Comparison of ENCODE assay signal across 8 cellular contexts in the genomic region with DNA sequence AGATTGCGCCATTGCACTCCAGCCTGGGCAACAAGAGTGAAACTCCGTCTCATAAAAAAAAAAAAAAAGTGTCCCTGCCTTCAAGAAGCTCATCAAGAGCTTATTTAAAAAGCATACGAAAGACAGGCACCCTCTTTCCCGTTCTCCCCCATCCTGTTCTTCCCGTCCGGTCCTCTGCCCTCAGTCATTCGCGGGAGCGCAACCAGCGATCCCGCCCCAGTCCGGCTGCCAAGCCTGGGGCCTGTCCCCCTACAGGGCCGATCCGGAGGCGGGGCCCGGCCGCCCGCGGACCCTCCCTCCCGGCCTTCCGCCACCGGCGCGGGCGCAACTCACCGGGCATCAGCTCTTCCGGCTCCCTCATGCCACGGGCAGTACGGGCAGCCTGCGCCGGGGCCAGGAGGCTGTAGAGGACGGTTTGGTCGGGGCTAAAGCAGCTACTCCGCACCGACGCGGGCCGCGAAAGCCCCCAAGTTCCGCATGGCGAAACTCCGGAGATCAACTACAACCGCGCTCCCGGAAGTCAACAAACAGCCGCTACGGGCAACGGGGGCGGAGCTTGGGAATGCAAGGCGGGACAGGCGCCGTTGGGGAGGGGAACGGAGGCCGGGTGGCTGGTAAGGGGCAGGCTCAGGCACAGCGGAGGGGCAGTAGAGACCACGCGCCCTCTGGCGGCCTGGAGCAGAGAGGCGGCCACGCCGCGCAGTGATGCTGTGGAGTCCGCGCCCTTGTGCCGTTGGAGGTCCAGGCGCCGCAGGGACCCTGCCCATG. TPM values are rescaled to one million over a fixed set of nuclear protein-coding genes. Genes with fewer than 3 reads are reported as not detected.
A peak's percentile ranks its signal among the peaks of the same experiment; 100 is the strongest.
DNase-seq lines count a peak whose midpoint lies in the region; ATAC-seq and TF ChIP-seq lines count a peak whose summit lies in the region.

A gene with protein sequence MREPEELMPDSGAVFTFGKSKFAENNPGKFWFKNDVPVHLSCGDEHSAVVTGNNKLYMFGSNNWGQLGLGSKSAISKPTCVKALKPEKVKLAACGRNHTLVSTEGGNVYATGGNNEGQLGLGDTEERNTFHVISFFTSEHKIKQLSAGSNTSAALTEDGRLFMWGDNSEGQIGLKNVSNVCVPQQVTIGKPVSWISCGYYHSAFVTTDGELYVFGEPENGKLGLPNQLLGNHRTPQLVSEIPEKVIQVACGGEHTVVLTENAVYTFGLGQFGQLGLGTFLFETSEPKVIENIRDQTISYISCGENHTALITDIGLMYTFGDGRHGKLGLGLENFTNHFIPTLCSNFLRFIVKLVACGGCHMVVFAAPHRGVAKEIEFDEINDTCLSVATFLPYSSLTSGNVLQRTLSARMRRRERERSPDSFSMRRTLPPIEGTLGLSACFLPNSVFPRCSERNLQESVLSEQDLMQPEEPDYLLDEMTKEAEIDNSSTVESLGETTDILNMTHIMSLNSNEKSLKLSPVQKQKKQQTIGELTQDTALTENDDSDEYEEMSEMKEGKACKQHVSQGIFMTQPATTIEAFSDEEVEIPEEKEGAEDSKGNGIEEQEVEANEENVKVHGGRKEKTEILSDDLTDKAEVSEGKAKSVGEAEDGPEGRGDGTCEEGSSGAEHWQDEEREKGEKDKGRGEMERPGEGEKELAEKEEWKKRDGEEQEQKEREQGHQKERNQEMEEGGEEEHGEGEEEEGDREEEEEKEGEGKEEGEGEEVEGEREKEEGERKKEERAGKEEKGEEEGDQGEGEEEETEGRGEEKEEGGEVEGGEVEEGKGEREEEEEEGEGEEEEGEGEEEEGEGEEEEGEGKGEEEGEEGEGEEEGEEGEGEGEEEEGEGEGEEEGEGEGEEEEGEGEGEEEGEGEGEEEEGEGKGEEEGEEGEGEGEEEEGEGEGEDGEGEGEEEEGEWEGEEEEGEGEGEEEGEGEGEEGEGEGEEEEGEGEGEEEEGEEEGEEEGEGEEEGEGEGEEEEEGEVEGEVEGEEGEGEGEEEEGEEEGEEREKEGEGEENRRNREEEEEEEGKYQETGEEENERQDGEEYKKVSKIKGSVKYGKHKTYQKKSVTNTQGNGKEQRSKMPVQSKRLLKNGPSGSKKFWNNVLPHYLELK (minus strand): TSS at position 503 of the 768 bp plus-strand sequence. CDS start 142 bp downstream, at position 361.

- TF ChIP-seq CTCF in GM10266 (IDR thresholded peaks at IDR 0.05; ENCODE audit: control insufficient read depth, insufficient read depth, low read depth, missing control alignments) = peak; percentile 87
- TF ChIP-seq CTCF in SK-N-SH (IDR thresholded peaks at IDR 0.05) = peak; percentile 71
- TF ChIP-seq CTCF in osteocyte (IDR thresholded peaks at IDR 0.05) = peak; percentile 81
- peak; percentile 61 for TF ChIP-seq CTCF in thoracic aorta (IDR thresholded peaks at IDR 0.05)

- no peaks in the 10 kb centered on the region for H3F3A ChIP-seq in SK-N-SH (replicated peaks; ENCODE audit: insufficient read depth)

- 13% methylated on average over 29 of the region's 67 CpGs for WGBS in SK-N-SH (ENCODE audit: low lambda C conversion rate)

- H3K4me1 Mint-ChIP-seq in activated naive CD8-positive, alpha-beta T cell (ENCODE audit: low read depth) = peaks cover 25% of the 10 kb centered on the region
- peaks cover 12% of the 10 kb centered on the region for H3K4me1 Mint-ChIP-seq in osteocyte (ENCODE audit: unreplicated experiment)

- H3K27ac ChIP-seq in SK-N-SH (ENCODE audit: low read depth in 2 of 2, low read length in 1 of 2) = peak within 1 kb of the TSS; percentile 56 to 96
- H3K27ac ChIP-seq in thoracic aorta = peak within 1 kb of the TSS; percentile 87 to 93

- TF ChIP-seq EP300 in SK-N-SH (IDR thresholded peaks at IDR 0.05; ENCODE audit: borderline replicate concordance in 1 of 2, low read depth in 1 of 2, low read length in 1 of 2) = no peak

- DNase-seq in GM10266 (ENCODE audit: extremely low spot score) (peak; percentile 85), NCI-H1048 (lab: John Stamatoyannopoulos, UW) (peak; percentile 54), SK-N-SH (peak; percentile 91), head of caudate nucleus (peak; percentile 86 to 97 (median 93)), osteocyte (ENCODE audit: extremely low spot score, unreplicated experiment) (peak; percentile 97), thoracic aorta (ENCODE audit: low spot score) (peak; percentile 78)

- H3K9me3 Mint-ChIP-seq in activated naive CD8-positive, alpha-beta T cell (ENCODE audit: low read depth) = no peaks in the 10 kb centered on the region
- H3K9me3 Mint-ChIP-seq in osteocyte (ENCODE audit: unreplicated experiment) = no peaks in the 10 kb centered on the region

- peak within 1 kb of the TSS; percentile 85 for H3K27ac Mint-ChIP-seq in activated naive CD8-positive, alpha-beta T cell
- peak within 1 kb of the TSS; percentile 99 for H3K27ac Mint-ChIP-seq in osteocyte (ENCODE audit: unreplicated experiment)

- H2AFZ ChIP-seq in SK-N-SH (ENCODE audit: low read depth) = peak within 1 kb of the TSS; percentile 82; the same call in 1 of the 2 replicates

- H3K4me1 ChIP-seq in SK-N-SH (ENCODE audit: control insufficient read depth in 1 of 2, insufficient read depth in 2 of 2, low read depth in 1 of 2, low read length in 1 of 2) (peaks cover 0 to 3% of the 10 kb centered on the region in 2 experiments; a peak in 1 of 4 replicates), thoracic aorta (ENCODE audit: control insufficient read depth in 1 of 2, low read depth in 2 of 2) (no peaks in the 10 kb centered on the region)

- H3K9me3 ChIP-seq in SK-N-SH (no peaks in the 10 kb centered on the region), thoracic aorta (no peaks in the 10 kb centered on the region)

- H3K4me3 ChIP-seq in SK-N-SH (ENCODE audit: low read depth in 2 of 2, low read length in 1 of 2) = peak within 1 kb of the TSS; percentile 69 to 73
- peak within 1 kb of the TSS; percentile 87 for H3K4me3 ChIP-seq in thoracic aorta

- peaks cover 24% of the 10 kb centered on the region for H3K79me2 ChIP-seq in SK-N-SH (ENCODE audit: insufficient read depth)

- peak; percentile 64 for TF ChIP-seq RAD21 in SK-N-SH (IDR thresholded peaks at IDR 0.05; ENCODE audit: low read length)

- intact Hi-C loops in head of caudate nucleus (cut with DNase I) = no loop called here

- no peaks in the 10 kb centered on the region for H3K9me2 ChIP-seq in SK-N-SH

- H3K9ac ChIP-seq in SK-N-SH = peak within 1 kb of the TSS; percentile 92

- no peaks in the 10 kb centered on the region for H3K36me3 Mint-ChIP-seq in activated naive CD8-positive, alpha-beta T cell
- H3K36me3 Mint-ChIP-seq in osteocyte (ENCODE audit: unreplicated experiment) = no peaks in the 10 kb centered on the region

- H3K4me2 ChIP-seq in SK-N-SH = peak within 1 kb of the TSS; percentile 79

- H3K27me3 Mint-ChIP-seq in activated naive CD8-positive, alpha-beta T cell = no peaks in the 10 kb centered on the region
- no peaks in the 10 kb centered on the region for H3K27me3 Mint-ChIP-seq in osteocyte (ENCODE audit: unreplicated experiment)

- H3K27me3 ChIP-seq in SK-N-SH (ENCODE audit: insufficient read depth) (no peaks in the 10 kb centered on the region), thoracic aorta (replicated peaks; ENCODE audit: insufficient read depth) (no peaks in the 10 kb centered on the region)

- no peaks in the 10 kb centered on the region for H4K20me1 ChIP-seq in SK-N-SH (ENCODE audit: insufficient read depth)

- H3K4me3 Mint-ChIP-seq in activated naive CD8-positive, alpha-beta T cell = peak within 1 kb of the TSS; percentile 92
- H3K4me3 Mint-ChIP-seq in osteocyte (ENCODE audit: unreplicated experiment) = peak within 1 kb of the TSS; percentile 90

- POLR2A ChIA-PET in SK-N-SH (lab: Yijun Ruan, JAX) = no interaction called here

- CTCF ChIA-PET in SK-N-SH (lab: Yijun Ruan, JAX) = interaction anchor here (0.6 to 2.6 kb wide), 21 partner anchors 8 to 391 kb away, joined by 3 to 13 read pairs (median 4); a partner anchor contains a TSS

- ATAC-seq in HG02610 (IDR thresholded peaks at IDR 0.05; ENCODE audit: unreplicated experiment) (peak; percentile 96), thoracic aorta (ENCODE audit: insufficient number of reproducible peaks, low FRiP score, low read depth) (peak; percentile 90)

- no peaks in the 10 kb centered on the region for H3K36me3 ChIP-seq in SK-N-SH (replicated peaks in 1 of 2; ENCODE audit: control insufficient read depth in 1 of 2, insufficient read depth in 2 of 2, low read length in 1 of 2)
- H3K36me3 ChIP-seq in thoracic aorta = no peaks in the 10 kb centered on the region

TF ChIP-seq in SK-N-SH, 30 proteins besides CTCF, POLR2A, EP300 and RAD21 (continues in another document):
- TF ChIP-seq, protein P1, sequence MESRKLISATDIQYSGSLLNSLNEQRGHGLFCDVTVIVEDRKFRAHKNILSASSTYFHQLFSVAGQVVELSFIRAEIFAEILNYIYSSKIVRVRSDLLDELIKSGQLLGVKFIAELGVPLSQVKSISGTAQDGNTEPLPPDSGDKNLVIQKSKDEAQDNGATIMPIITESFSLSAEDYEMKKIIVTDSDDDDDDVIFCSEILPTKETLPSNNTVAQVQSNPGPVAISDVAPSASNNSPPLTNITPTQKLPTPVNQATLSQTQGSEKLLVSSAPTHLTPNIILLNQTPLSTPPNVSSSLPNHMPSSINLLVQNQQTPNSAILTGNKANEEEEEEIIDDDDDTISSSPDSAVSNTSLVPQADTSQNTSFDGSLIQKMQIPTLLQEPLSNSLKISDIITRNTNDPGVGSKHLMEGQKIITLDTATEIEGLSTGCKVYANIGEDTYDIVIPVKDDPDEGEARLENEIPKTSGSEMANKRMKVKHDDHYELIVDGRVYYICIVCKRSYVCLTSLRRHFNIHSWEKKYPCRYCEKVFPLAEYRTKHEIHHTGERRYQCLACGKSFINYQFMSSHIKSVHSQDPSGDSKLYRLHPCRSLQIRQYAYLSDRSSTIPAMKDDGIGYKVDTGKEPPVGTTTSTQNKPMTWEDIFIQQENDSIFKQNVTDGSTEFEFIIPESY (IDR thresholded peaks at IDR 0.05; ENCODE audit: borderline replicate concordance, low read depth) = no peak
- TF ChIP-seq, protein P2, sequence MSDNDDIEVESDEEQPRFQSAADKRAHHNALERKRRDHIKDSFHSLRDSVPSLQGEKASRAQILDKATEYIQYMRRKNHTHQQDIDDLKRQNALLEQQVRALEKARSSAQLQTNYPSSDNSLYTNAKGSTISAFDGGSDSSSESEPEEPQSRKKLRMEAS (IDR thresholded peaks at IDR 0.05; ENCODE audit: low read depth) = peak; percentile 85
- TF ChIP-seq SIN3A (IDR thresholded peaks at IDR 0.05; ENCODE audit: borderline replicate concordance, low read depth, low read length) = peak; percentile 84; the same call in 1 of the 2 replicates
- no peak for TF ChIP-seq JUND (IDR thresholded peaks at IDR 0.05)

RNA-seq across cellular contexts. Expression of the gene that starts here (rescaled TPM):
- polyA plus RNA-seq in SK-N-SH (2012; rRNA removed) = 1.2 and 3.0 TPM in 2 replicates
- polyA plus RNA-seq in SK-N-SH (2012; cell fraction: cytosol; rRNA removed) = 2.0 and 2.5 TPM in 2 replicates
- 2.1 and 4.5 TPM in 2 replicates for polyA plus RNA-seq in SK-N-SH (2012; cell fraction: nucleus; rRNA removed)
- total RNA-seq in osteocyte (5.7 and 9.2 TPM in 2 replicates), thoracic aorta (10 to 100 TPM; 12.6 to 37.2 TPM)

Comparison
In these comparisons a context has a peak if more than half of its experiments do, and no peak if none do; other contexts are left out.
1. Peak in every context shown above with its lines: DNase-seq, ATAC-seq, H3K4me3 ChIP-seq and H3K27ac ChIP-seq.